2 cellular contexts compared by ENCODE assay signal in genomic region chr3:157127831-157128767, GRCh38.
A peak's percentile ranks its signal among the peaks of the same experiment; 100 is the strongest.
TF ChIP-seq lines count a peak whose summit lies in the region.

No MANE protein-coding gene starts in this region.

TF ChIP-seq in K562, 482 proteins besides CTCF, POLR2A, EP300 and RAD21 (continued from another document and continues in another):
- TF ChIP-seq PREB (CRISPR knock-in tag; IDR thresholded peaks at IDR 0.05), result no peak
- no peak for TF ChIP-seq CEBPG (CRISPR knock-in tag; IDR thresholded peaks at IDR 0.05)
- peak; percentile 35 to 43; a peak in 2 of 4 replicates for TF ChIP-seq CEBPG (tag; conservative IDR thresholded peaks at IDR 0.05 in 1 of 2, IDR thresholded peaks at IDR 0.05 in 1 of 2)
- TF ChIP-seq SOX6 (IDR thresholded peaks at IDR 0.05), result peak; percentile 8; the same call in 1 of the 2 replicates
- TF ChIP-seq NCOA1 (IDR thresholded peaks at IDR 0.05; ENCODE audit: low read depth), result no peak
- no peak for TF ChIP-seq PBX2 (CRISPR knock-in tag; IDR thresholded peaks at IDR 0.05; ENCODE audit: low read depth)
- TF ChIP-seq PBX2 (tag; conservative IDR thresholded peaks at IDR 0.05; ENCODE audit: low read depth), result no peak
- peak; percentile 83 for TF ChIP-seq ZNF589 (CRISPR knock-in tag; IDR thresholded peaks at IDR 0.05; ENCODE audit: low read depth)
- TF ChIP-seq SMARCC2 (IDR thresholded peaks at IDR 0.05; ENCODE audit: low read depth), result peak; percentile 57; the same call in 1 of the 2 replicates
- peak; percentile 53; the same call in 1 of the 2 replicates for TF ChIP-seq ZBTB7A (IDR thresholded peaks at IDR 0.05; ENCODE audit: borderline replicate concordance, control insufficient read depth, low read depth, low read length)
- TF ChIP-seq FOS (IDR thresholded peaks at IDR 0.05; ENCODE audit: extremely low read depth, insufficient read length), result peak; percentile 14
- TF ChIP-seq CBFA2T3 (IDR thresholded peaks at IDR 0.05), result peak; percentile 83
- no peak for TF ChIP-seq BMI1 (IDR thresholded peaks at IDR 0.05; ENCODE audit: low read length)
- no peak for TF ChIP-seq KAT7 (CRISPR knock-in tag; IDR thresholded peaks at IDR 0.05; ENCODE audit: borderline replicate concordance)
- peak in 1 of 2 experiments; percentile 86; a peak in 2 of 4 replicates for TF ChIP-seq RCOR1 (IDR thresholded peaks at IDR 0.05; ENCODE audit: borderline replicate concordance in 1 of 2, low read depth in 2 of 2, low read length in 2 of 2)
- TF ChIP-seq GATAD2A (IDR thresholded peaks at IDR 0.05), result 0 out of 2 replicates have a peak, but pooled peaks have one; percentile 49
- TF ChIP-seq ELF4 (CRISPR knock-in tag; IDR thresholded peaks at IDR 0.05), result no peak
- peak; percentile 37 for TF ChIP-seq HDAC3 (IDR thresholded peaks at IDR 0.05; ENCODE audit: borderline replicate concordance, partially characterized antibody)
- no peak for TF ChIP-seq CHAMP1 (IDR thresholded peaks at IDR 0.05)
- TF ChIP-seq MAZ (CRISPR knock-in tag; conservative IDR thresholded peaks at IDR 0.05 in 1 of 2, IDR thresholded peaks at IDR 0.05 in 1 of 2), result 0 out of 4 replicates have a peak, but pooled peaks of 1 of the 2 experiments have one; percentile 29
- TF ChIP-seq E2F6 (IDR thresholded peaks at IDR 0.05; ENCODE audit: borderline replicate concordance in 1 of 2, extremely low read depth in 1 of 2, insufficient read depth in 1 of 2, insufficient read length in 1 of 2, low read depth in 1 of 2, low read length in 1 of 2, poor library complexity in 1 of 2, severe bottlenecking in 1 of 2), result peak in 1 of 2 experiments; percentile 14
- TF ChIP-seq COPS2 (conservative IDR thresholded peaks at IDR 0.05), result no peak
- TF ChIP-seq HDAC2 (IDR thresholded peaks at IDR 0.05), result peak; percentile 67; the same call in 1 of the 2 replicates
- TF ChIP-seq ZFP1 (CRISPR knock-in tag; IDR thresholded peaks at IDR 0.05), result no peak
- TF ChIP-seq PRPF4 (IDR thresholded peaks at IDR 0.05; ENCODE audit: insufficient read depth, low read depth, low read length, poor library complexity, severe bottlenecking), result no peak
- TF ChIP-seq TOE1 (IDR thresholded peaks at IDR 0.05; ENCODE audit: borderline replicate concordance), result peak; percentile 78
- no peak for TF ChIP-seq TOE1 (CRISPR knock-in tag; IDR thresholded peaks at IDR 0.05; ENCODE audit: borderline replicate concordance, low read depth)
- TF ChIP-seq DNMT1 (IDR thresholded peaks at IDR 0.05), result no peak
- 0 out of 2 replicates have a peak, but pooled peaks have one; percentile 1 for TF ChIP-seq GATAD2B (IDR thresholded peaks at IDR 0.05; ENCODE audit: borderline replicate concordance)
- peak; percentile 53 for TF ChIP-seq TCF3 (CRISPR knock-in tag; IDR thresholded peaks at IDR 0.05)

TF ChIP-seq in HepG2, 621 proteins besides CTCF, POLR2A, EP300 and RAD21 (continued from another document and continues in another):
- TF ChIP-seq HMGXB4 (CRISPR knock-in tag; IDR thresholded peaks at IDR 0.05; ENCODE audit: borderline replicate concordance in 1 of 2, low read depth in 1 of 2) (0 out of 4 replicates have a peak, but pooled peaks of 1 of the 2 experiments have one; percentile 12), ZNF646 (CRISPR knock-in tag; IDR thresholded peaks at IDR 0.05) (no peak), ZNF775 (CRISPR knock-in tag; IDR thresholded peaks at IDR 0.05; ENCODE audit: borderline replicate concordance) (no peak), KIAA2018 (CRISPR knock-in tag; IDR thresholded peaks at IDR 0.05; ENCODE audit: borderline replicate concordance) (no peak), CSRNP2 (CRISPR knock-in tag; conservative IDR thresholded peaks at IDR 0.05; ENCODE audit: low read depth) (no peak), BORCS8-MEF2B (CRISPR knock-in tag; IDR thresholded peaks at IDR 0.05) (no peak), ZBTB44 (CRISPR knock-in tag; IDR thresholded peaks at IDR 0.05) (no peak), XBP1 (CRISPR knock-in tag; IDR thresholded peaks at IDR 0.05) (no peak), KMT2B (CRISPR knock-in tag; IDR thresholded peaks at IDR 0.05) (no peak), ZNF777 (CRISPR knock-in tag; IDR thresholded peaks at IDR 0.05) (no peak), MAFF (IDR thresholded peaks at IDR 0.05; ENCODE audit: low read depth, low read length) (0 out of 2 replicates have a peak, but pooled peaks have one; percentile 1), NCOR1 (IDR thresholded peaks at IDR 0.05; ENCODE audit: borderline replicate concordance, low read length) (no peak), ZBTB20 (CRISPR knock-in tag; IDR thresholded peaks at IDR 0.05; ENCODE audit: borderline replicate concordance, low read depth) (0 out of 2 replicates have a peak, but pooled peaks have one; percentile 15), LBX2 (CRISPR knock-in tag; IDR thresholded peaks at IDR 0.05; ENCODE audit: borderline replicate concordance) (no peak), ZNF891 (CRISPR knock-in tag; IDR thresholded peaks at IDR 0.05) (no peak), TCF12 (IDR thresholded peaks at IDR 0.05) (no peak), TCF12 (CRISPR knock-in tag; IDR thresholded peaks at IDR 0.05) (no peak), ZNF776 (CRISPR knock-in tag; IDR thresholded peaks at IDR 0.05) (no peak), KLF12 (CRISPR knock-in tag; IDR thresholded peaks at IDR 0.05; ENCODE audit: borderline replicate concordance) (no peak), FIP1L1 (IDR thresholded peaks at IDR 0.05; ENCODE audit: borderline replicate concordance, insufficient read depth, low read depth, low read length) (0 out of 2 replicates have a peak, but pooled peaks have one; percentile 36)
